In the genomic region with DNA sequence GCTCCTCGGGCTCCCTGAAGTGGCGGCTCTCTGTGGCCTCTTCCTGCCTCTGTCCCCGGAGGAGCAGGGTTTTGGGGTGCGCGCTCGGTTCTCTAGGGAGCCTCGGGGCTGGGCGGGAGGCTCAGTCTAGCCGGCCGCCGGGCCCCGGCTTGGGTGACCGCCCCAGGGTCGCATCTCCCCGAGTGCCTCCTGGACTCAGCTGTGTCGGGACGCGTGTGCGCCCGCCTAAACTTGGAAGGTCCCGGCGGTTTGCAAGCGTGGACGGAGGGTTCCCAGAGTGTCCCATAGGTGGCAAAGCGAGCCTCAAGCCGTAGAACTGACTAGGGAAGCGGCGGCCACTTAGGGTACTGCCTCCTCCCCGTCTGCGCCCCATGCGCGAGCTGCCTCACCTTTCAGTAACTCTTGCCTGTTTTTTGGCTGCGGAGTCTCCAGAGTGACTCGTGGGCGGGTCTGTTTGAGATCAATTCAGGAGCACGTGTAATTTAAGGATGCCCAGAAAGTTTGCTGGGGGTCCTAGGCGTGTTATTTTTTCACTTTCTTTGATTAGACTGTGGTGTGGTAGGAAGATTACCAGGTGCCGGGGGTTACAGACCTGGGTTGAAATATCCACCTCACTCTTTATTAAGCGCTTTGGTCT, we compare ENCODE assay signal across 8 cellular contexts. TPM values are rescaled to one million over a fixed set of nuclear protein-coding genes. Genes with fewer than 3 reads are reported as not detected.
DNase-seq lines count a peak whose midpoint lies in the region; ATAC-seq and TF ChIP-seq lines count a peak whose summit lies in the region.

No MANE protein-coding gene starts in this region.

- TF ChIP-seq CTCF in BE2C (IDR thresholded peaks at IDR 0.05; ENCODE audit: low read depth, low read length) = peak; percentile 40

- no peaks in the 10 kb centered on the region for H3K9me3 Mint-ChIP-seq in activated CD4-positive, alpha-beta memory T cell treated with anti-CD3 and anti-CD28 coated beads, Interleukin-2, amount 10 ng/mL, durations not matched to agents 7 days and 5 days

- H3K9me3 ChIP-seq in BE2C (no peaks in the 10 kb centered on the region; the same call in 1 of the 2 replicates), ectodermal cell (ENCODE audit: control insufficient read depth, low read length) (no peaks in the 10 kb centered on the region)

- DNase-seq in BE2C (peak; percentile 77), NCI-H524 treated with DMSO at 0.1 percent for 48 hours (lab: John Stamatoyannopoulos, UW) (peak; percentile 41), medulla oblongata (ENCODE audit: extremely low spot score) (peak; percentile 42)
- DNase-seq in activated CD4-positive, alpha-beta memory T cell treated with anti-CD3 and anti-CD28 coated beads, Interleukin-2, amount 10 ng/mL, durations not matched to agents 7 days and 5 days = peak; percentile 74
- peak; percentile 39 for DNase-seq in stimulated activated CD8-positive, alpha-beta memory T cell treated with anti-CD3 and anti-CD28 coated beads, Interleukin-12 subunit alpha, Interleukin-12 subunit beta, amount 100 ng/mL, for 1 hour (ENCODE audit: low read depth)

- H3K36me3 Mint-ChIP-seq in activated CD4-positive, alpha-beta memory T cell treated with anti-CD3 and anti-CD28 coated beads, Interleukin-2, amount 10 ng/mL, durations not matched to agents 7 days and 5 days (ENCODE audit: low read depth) = no peaks in the 10 kb centered on the region

- H3K27ac ChIP-seq in ectodermal cell (ENCODE audit: insufficient read depth, low read depth, low read length, poor library complexity, severe bottlenecking) = peak overlapping the region; percentile 93

- no peaks in the 10 kb centered on the region for H3K4me1 ChIP-seq in BE2C
- H3K4me1 ChIP-seq in ectodermal cell (ENCODE audit: control insufficient read depth, insufficient read depth, low read length) = peaks cover 6% of the 10 kb centered on the region

- WGBS in ectodermal cell, 2 experiments = 1% methylated on average over 38 to 39 of the region's 39 CpGs

- H3K27ac Mint-ChIP-seq in activated CD4-positive, alpha-beta memory T cell treated with anti-CD3 and anti-CD28 coated beads, Interleukin-2, amount 10 ng/mL, durations not matched to agents 7 days and 5 days = peak overlapping the region; percentile 88

- POLR2A ChIA-PET in activated CD4-positive, alpha-beta memory T cell treated with anti-CD3 and anti-CD28 coated beads, Interleukin-2, amount 10 ng/mL, durations not matched to agents 7 days and 5 days (lab: Charles Lee) = interaction anchor here (0.6 to 2.7 kb wide), 11 partner anchors 10 to 548 kb away, joined by 3 to 16 read pairs (median 5); a partner anchor contains a TSS

- H3K27me3 Mint-ChIP-seq in activated CD4-positive, alpha-beta memory T cell treated with anti-CD3 and anti-CD28 coated beads, Interleukin-2, amount 10 ng/mL, durations not matched to agents 7 days and 5 days = peaks cover 15% of the 10 kb centered on the region

- CTCF ChIA-PET in activated CD4-positive, alpha-beta memory T cell treated with anti-CD3 and anti-CD28 coated beads, Interleukin-2, amount 10 ng/mL, durations not matched to agents 7 days and 5 days (lab: Charles Lee) = interaction anchor here (0.8 to 2.1 kb wide), 5 partner anchors 40 to 248 kb away, joined by 3 to 12 read pairs (median 4); a partner anchor contains a TSS

- no peaks in the 10 kb centered on the region for H3K36me3 ChIP-seq in BE2C
- H3K36me3 ChIP-seq in ectodermal cell (ENCODE audit: control insufficient read depth, insufficient read depth, low read length) = no peaks in the 10 kb centered on the region

- H3K27me3 ChIP-seq in BE2C (no peaks in the 10 kb centered on the region), ectodermal cell (ENCODE audit: control insufficient read depth, insufficient read depth, low read length, poor library complexity, severe bottlenecking) (no peaks in the 10 kb centered on the region)

- H3K4me3 Mint-ChIP-seq in activated CD4-positive, alpha-beta memory T cell treated with anti-CD3 and anti-CD28 coated beads, Interleukin-2, amount 10 ng/mL, durations not matched to agents 7 days and 5 days = peak overlapping the region; percentile 96

- ATAC-seq in GM19025 (IDR thresholded peaks at IDR 0.05; ENCODE audit: low read depth, unreplicated experiment) (peak; percentile 34), HG03280 (IDR thresholded peaks at IDR 0.05; ENCODE audit: unreplicated experiment) (peak; percentile 58)

- H3K4me3 ChIP-seq in BE2C (ENCODE audit: low read depth, low read length) (peak overlapping the region; percentile 87), ectodermal cell (ENCODE audit: insufficient read depth, low read depth, low read length) (peak overlapping the region; percentile 80)

- H3K4me1 Mint-ChIP-seq in activated CD4-positive, alpha-beta memory T cell treated with anti-CD3 and anti-CD28 coated beads, Interleukin-2, amount 10 ng/mL, durations not matched to agents 7 days and 5 days = peaks cover 36% of the 10 kb centered on the region

RNA-seq across cellular contexts. Expression of a gene that starts 0.7 kb away (rescaled TPM):
- 84.5 TPM for polyA plus RNA-seq in BE2C (2012; ENCODE audit: insufficient read depth, insufficient read length, low read depth)
- 10 to 100 TPM; 75.1 to 81.3 TPM for total RNA-seq in activated CD4-positive, alpha-beta memory T cell treated with anti-CD3 and anti-CD28 coated beads, Interleukin-2, amount 10 ng/mL, durations not matched to agents 7 days and 5 days
- 95.5 TPM for polyA plus RNA-seq in ectodermal cell (2013, experiment 1 of 4)
- 101 TPM for polyA plus RNA-seq in ectodermal cell (2013, experiment 2 of 4)
- 76.3 TPM for polyA plus RNA-seq in ectodermal cell (2013, experiment 3 of 4)
- 78.5 TPM for polyA plus RNA-seq in ectodermal cell (2013, experiment 4 of 4)

RNA-seq across cellular contexts. Expression of a gene that starts 41.0 kb away (rescaled TPM):
- polyA plus RNA-seq in BE2C (2012; ENCODE audit: insufficient read depth, insufficient read length, low read depth) = 49.1 TPM
- total RNA-seq in activated CD4-positive, alpha-beta memory T cell treated with anti-CD3 and anti-CD28 coated beads, Interleukin-2, amount 10 ng/mL, durations not matched to agents 7 days and 5 days = 10 to 100 TPM; 34.8 to 36.0 TPM
- 73.0 TPM for polyA plus RNA-seq in ectodermal cell (2013, experiment 1 of 4)
- 70.8 TPM for polyA plus RNA-seq in ectodermal cell (2013, experiment 2 of 4)
- 66.2 TPM for polyA plus RNA-seq in ectodermal cell (2013, experiment 3 of 4)
- 63.2 TPM for polyA plus RNA-seq in ectodermal cell (2013, experiment 4 of 4)

RNA-seq across cellular contexts. Expression of a gene that starts 41.2 kb away (rescaled TPM):
- polyA plus RNA-seq in BE2C (2012; ENCODE audit: insufficient read depth, insufficient read length, low read depth) = 174 TPM
- total RNA-seq in activated CD4-positive, alpha-beta memory T cell treated with anti-CD3 and anti-CD28 coated beads, Interleukin-2, amount 10 ng/mL, durations not matched to agents 7 days and 5 days = 100 to 1,000 TPM; 102 to 110 TPM
- polyA plus RNA-seq in ectodermal cell (2013, experiment 1 of 4) = 102 TPM
- polyA plus RNA-seq in ectodermal cell (2013, experiment 2 of 4) = 118 TPM
- 103 TPM for polyA plus RNA-seq in ectodermal cell (2013, experiment 3 of 4)
- polyA plus RNA-seq in ectodermal cell (2013, experiment 4 of 4) = 112 TPM

Comparison
In these comparisons a context has a peak if more than half of its experiments do, and no peak if none do; other contexts are left out.
1. Peak in every context shown above with its lines: DNase-seq, ATAC-seq, H3K4me3 ChIP-seq and H3K27ac ChIP-seq.